7 cellular contexts compared by ENCODE assay signal in the genomic region with DNA sequence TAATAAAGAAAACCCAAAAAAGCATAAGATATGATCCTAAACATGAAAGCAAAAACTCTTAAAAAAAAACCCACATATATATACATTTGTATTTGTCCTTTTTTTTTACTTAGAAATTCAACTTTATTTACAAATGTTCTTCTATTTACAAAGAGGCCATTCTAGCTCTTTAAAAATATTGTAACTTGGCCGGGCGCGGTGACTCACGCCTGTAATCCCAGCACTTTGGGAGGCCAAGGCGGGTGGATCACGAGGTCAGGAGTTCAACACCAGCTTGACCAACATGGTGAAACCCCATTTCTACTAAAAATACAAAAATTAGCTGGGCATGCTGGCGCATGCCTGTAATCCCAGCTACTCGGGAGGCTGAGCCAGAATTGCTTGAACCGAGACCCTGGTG. TPM values are rescaled to one million over a fixed set of nuclear protein-coding genes. Genes with fewer than 3 reads are reported as not detected.
DNase-seq lines count a peak whose midpoint lies in the region; ATAC-seq, FAIRE-seq and TF ChIP-seq lines count a peak whose summit lies in the region.
"Not testable (repeated sequence)": the region's sequence is repeated elsewhere in the genome, so short reads cannot be mapped to it uniquely, and the experiment has no call there.

No MANE protein-coding gene starts in this region.

- peak overlapping the region; percentile 63 to 96 (median 73) for H3K4me3 Mint-ChIP-seq in CD4-positive, alpha-beta memory T cell
- peak overlapping the region in 1 of 3 donors; percentile 58 for H3K4me3 Mint-ChIP-seq in T-cell
- H3K4me3 Mint-ChIP-seq in activated CD4-positive, alpha-beta memory T cell treated with anti-CD3 and anti-CD28 coated beads for 36 hours; activated naive CD4-positive, alpha-beta T cell treated with anti-CD3 and anti-CD28 coated beads for 36 hours: not testable (repeated sequence)
- peak overlapping the region in 4 of 10 donors; percentile 2 to 59 (median 30) for H3K4me3 Mint-ChIP-seq in naive thymus-derived CD8-positive, alpha-beta T cell

- H3K4me3 ChIP-seq in CD4-positive, alpha-beta memory T cell (ENCODE audit: low read length in 2 of 2); Karpas-422 (ENCODE audit: low read length); K562: not testable (repeated sequence)

- H3K27ac Mint-ChIP-seq in CD4-positive, alpha-beta memory T cell, result peak overlapping the region in 6 of 7 donors; percentile 59 to 94 (median 85)
- peak overlapping the region; percentile 87 to 91 for H3K27ac Mint-ChIP-seq in T-cell
- peak overlapping the region; percentile 7 for H3K27ac Mint-ChIP-seq in activated CD4-positive, alpha-beta memory T cell treated with anti-CD3 and anti-CD28 coated beads for 36 hours
- peak overlapping the region; percentile 14 for H3K27ac Mint-ChIP-seq in activated naive CD4-positive, alpha-beta T cell treated with anti-CD3 and anti-CD28 coated beads for 36 hours
- H3K27ac Mint-ChIP-seq in naive thymus-derived CD8-positive, alpha-beta T cell, result peak overlapping the region; percentile 57 to 95 (median 80)

- ATAC-seq in T-cell (replicated peaks in 1 of 4); naive thymus-derived CD8-positive, alpha-beta T cell: not testable (repeated sequence)
- ATAC-seq in K562, result peak; percentile 21; the same call in 1 of the 3 replicates

- CTCF ChIA-PET in CD4-positive, alpha-beta memory T cell (lab: Charles Lee; ENCODE audit: partially characterized antibody), result interaction anchor here (3.5 kb wide), 1 partner anchor 14 kb away, joined by 26 read pairs; the partner anchor contains the start of genes ERP29 and TMEM116
- CTCF ChIA-PET in T-cell (lab: Charles Lee), result interaction anchor here in 1 of 2 donors (0.6 kb wide), 1 partner anchor 66 kb away, joined by 3 read pairs; no protein-coding TSS in a partner anchor
- CTCF ChIA-PET in activated CD4-positive, alpha-beta memory T cell treated with anti-CD3 and anti-CD28 coated beads for 36 hours (lab: Charles Lee), result interaction anchor here (0.7 kb wide), 1 partner anchor 14 kb away, joined by 3 read pairs; the partner anchor contains the start of genes ERP29 and TMEM116
- CTCF ChIA-PET in activated naive CD4-positive, alpha-beta T cell treated with anti-CD3 and anti-CD28 coated beads for 36 hours (lab: Charles Lee), result interaction anchor here (1.7 kb wide), 1 partner anchor 11 kb away, joined by 4 read pairs; no protein-coding TSS in a partner anchor
- CTCF ChIA-PET in K562 (lab: Yijun Ruan, JAX; ENCODE audit: low intra/inter-chr PET ratio), result not testable (repeated sequence)

- not testable (repeated sequence) for TF ChIP-seq CTCF in K562 (IDR thresholded peaks at IDR 0.05 in 2 of 3, conservative IDR thresholded peaks at IDR 0.05 in 1 of 3; ENCODE audit: insufficient read depth in 2 of 3, low read depth in 1 of 3, low read length in 3 of 3)

- peaks cover 91% of the 10 kb centered on the region for H3K4me1 ChIP-seq in CD4-positive, alpha-beta memory T cell (ENCODE audit: insufficient read depth, low read length)
- peaks cover 88% of the 10 kb centered on the region for H3K4me1 ChIP-seq in Karpas-422 (ENCODE audit: low read length)
- not testable (repeated sequence) for H3K4me1 ChIP-seq in K562 (replicated peaks in 1 of 2; ENCODE audit: control insufficient read depth in 2 of 2, insufficient read depth in 2 of 2, low read length in 2 of 2)

- DNase-seq in CD4-positive, alpha-beta memory T cell; Karpas-422; T-cell; activated CD4-positive, alpha-beta memory T cell treated with anti-CD3 and anti-CD28 coated beads for 36 hours; activated naive CD4-positive, alpha-beta T cell treated with anti-CD3 and anti-CD28 coated beads for 36 hours; K562 (ENCODE audit: extremely low read depth in 1 of 4, low spot score in 3 of 4); naive thymus-derived CD8-positive, alpha-beta T cell: not testable (repeated sequence)

- H3K36me3 Mint-ChIP-seq in CD4-positive, alpha-beta memory T cell, result peaks cover 11 to 18% of the 10 kb centered on the region in 2 donors
- not testable (repeated sequence) for H3K36me3 Mint-ChIP-seq in T-cell; activated CD4-positive, alpha-beta memory T cell treated with anti-CD3 and anti-CD28 coated beads for 36 hours; activated naive CD4-positive, alpha-beta T cell treated with anti-CD3 and anti-CD28 coated beads for 36 hours (ENCODE audit: low read depth); naive thymus-derived CD8-positive, alpha-beta T cell

- H4K20me1 ChIP-seq in Karpas-422 (ENCODE audit: insufficient read depth, low read depth, low read length); K562 (replicated peaks; ENCODE audit: control insufficient read depth, insufficient read depth, low read length): not testable (repeated sequence)

- not testable (repeated sequence) for H3K27me3 ChIP-seq in CD4-positive, alpha-beta memory T cell (ENCODE audit: insufficient read depth, low read length); Karpas-422 (ENCODE audit: low read length); K562 (ENCODE audit: control insufficient read depth in 2 of 2, insufficient read depth in 2 of 2, low read length in 2 of 2)

- H3K36me3 ChIP-seq in CD4-positive, alpha-beta memory T cell (ENCODE audit: insufficient read depth, low read length); Karpas-422 (ENCODE audit: insufficient read depth, low read length); K562 (ENCODE audit: control insufficient read depth, insufficient read depth, low read length): not testable (repeated sequence)

- POLR2A ChIA-PET in CD4-positive, alpha-beta memory T cell (lab: Charles Lee; ENCODE audit: partially characterized antibody), result interaction anchor here (9.3 kb wide), 1 partner anchor 14 kb away, joined by 344 read pairs; the partner anchor contains the start of genes ERP29 and TMEM116
- POLR2A ChIA-PET in T-cell (lab: Charles Lee) (interaction anchor here in 1 of 2 donors (0.6 kb wide), 1 partner anchor 13 kb away, joined by 3 read pairs; no protein-coding TSS in a partner anchor), K562 (lab: Yijun Ruan, JAX) (interaction anchor here (0.6 to 2.0 kb wide), 3 partner anchors 9 to 1610 kb away, joined by 3 to 10 read pairs (median 3); no protein-coding TSS in a partner anchor)
- POLR2A ChIA-PET in activated CD4-positive, alpha-beta memory T cell treated with anti-CD3 and anti-CD28 coated beads for 36 hours (lab: Charles Lee), result interaction anchor here (0.6 kb wide), 1 partner anchor 37 kb away, joined by 3 read pairs; no protein-coding TSS in a partner anchor
- POLR2A ChIA-PET in naive thymus-derived CD8-positive, alpha-beta T cell (lab: Charles Lee), result interaction anchor here (13.0 kb wide), 1 partner anchor 15 kb away, joined by 269 read pairs; the partner anchor contains the start of genes ERP29 and TMEM116

- in situ Hi-C loops in K562 (cut with MboI), result not testable (repeated sequence)

- TF ChIP-seq POLR2A in K562 (conservative IDR thresholded peaks at IDR 0.05), result not testable (repeated sequence)

- peak overlapping the region; percentile 36 for H3K27ac ChIP-seq in CD4-positive, alpha-beta memory T cell (ENCODE audit: low read depth, low read length)
- H3K27ac ChIP-seq in Karpas-422 (ENCODE audit: low read length), result peak overlapping the region; percentile 97
- not testable (repeated sequence) for H3K27ac ChIP-seq in K562 (ENCODE audit: extremely low read depth, low read depth, low read length)

- peaks cover 45 to 89% (median 65%) of the 10 kb centered on the region in 4 donors for H3K4me1 Mint-ChIP-seq in CD4-positive, alpha-beta memory T cell
- peaks cover 76 to 87% (median 82%) of the 10 kb centered on the region in 3 donors for H3K4me1 Mint-ChIP-seq in T-cell
- H3K4me1 Mint-ChIP-seq in activated CD4-positive, alpha-beta memory T cell treated with anti-CD3 and anti-CD28 coated beads for 36 hours (ENCODE audit: low read depth), result peaks cover 73% of the 10 kb centered on the region
- H3K4me1 Mint-ChIP-seq in activated naive CD4-positive, alpha-beta T cell treated with anti-CD3 and anti-CD28 coated beads for 36 hours (ENCODE audit: low read depth), result peaks cover 67% of the 10 kb centered on the region
- H3K4me1 Mint-ChIP-seq in naive thymus-derived CD8-positive, alpha-beta T cell, result peaks cover 26 to 86% (median 71%) of the 10 kb centered on the region in 4 donors

- not testable (repeated sequence) for FAIRE-seq in K562 (lab: Jason Lieb, UNC)

- H3K79me2 ChIP-seq in Karpas-422 (ENCODE audit: low read length) (peaks cover 28% of the 10 kb centered on the region), K562 (ENCODE audit: control insufficient read depth, insufficient read depth, low read length) (peaks cover 11% of the 10 kb centered on the region)

- H2AFZ ChIP-seq in Karpas-422 (ENCODE audit: low read length), result not testable (repeated sequence)
- peak overlapping the region; percentile 10; the same call in 1 of the 2 replicates for H2AFZ ChIP-seq in K562 (ENCODE audit: low read depth, low read length)

- H3K27me3 Mint-ChIP-seq in CD4-positive, alpha-beta memory T cell; T-cell; activated CD4-positive, alpha-beta memory T cell treated with anti-CD3 and anti-CD28 coated beads for 36 hours; activated naive CD4-positive, alpha-beta T cell treated with anti-CD3 and anti-CD28 coated beads for 36 hours (ENCODE audit: low read depth); naive thymus-derived CD8-positive, alpha-beta T cell: not testable (repeated sequence)

- H3K9me3 ChIP-seq in CD4-positive, alpha-beta memory T cell (ENCODE audit: control insufficient read depth in 1 of 2, low read length in 2 of 2); Karpas-422 (ENCODE audit: low read length); K562 (replicated peaks; ENCODE audit: control insufficient read depth, insufficient read depth, low read depth, low read length): not testable (repeated sequence)

- not testable (repeated sequence) for H3K9me1 ChIP-seq in K562 (ENCODE audit: control insufficient read depth, insufficient read depth, low read length)

- H3K9ac ChIP-seq in Karpas-422 (ENCODE audit: low read length) (peak overlapping the region; percentile 7; the same call in 1 of the 2 replicates), K562 (ENCODE audit: insufficient read depth in 1 of 2, low read depth in 2 of 2, low read length in 2 of 2) (peak overlapping the region in 1 of 2 experiments; percentile 14; a peak in 1 of 4 replicates)

- BruUV-seq in K562 (replicated peaks; lab: Mats Ljungman, UMichigan), result not testable (repeated sequence)

- intact Hi-C loops in CD4-positive, alpha-beta memory T cell (cut with micrococcal nuclease); activated CD4-positive, alpha-beta memory T cell treated with anti-CD3 and anti-CD28 coated beads for 36 hours (cut with micrococcal nuclease); activated naive CD4-positive, alpha-beta T cell treated with anti-CD3 and anti-CD28 coated beads for 36 hours (cut with micrococcal nuclease); K562 (cut with micrococcal nuclease): not testable (repeated sequence)

- H3K9me2 ChIP-seq in Karpas-422 (replicated peaks; ENCODE audit: insufficient read depth, low read length), result not testable (repeated sequence)

- 41% methylated on average over 9 of the region's 9 CpGs for WGBS in K562 (ENCODE audit: insufficient coverage, low coverage, missing lambda C conversion rate)

- H3K4me2 ChIP-seq in Karpas-422 (ENCODE audit: low read depth, low read length, poor library complexity, severe bottlenecking), result peak overlapping the region; percentile 14
- not testable (repeated sequence) for H3K4me2 ChIP-seq in K562 (ENCODE audit: insufficient read depth, low read length)

- not testable (repeated sequence) for H3K9me3 Mint-ChIP-seq in CD4-positive, alpha-beta memory T cell; T-cell; activated CD4-positive, alpha-beta memory T cell treated with anti-CD3 and anti-CD28 coated beads for 36 hours; activated naive CD4-positive, alpha-beta T cell treated with anti-CD3 and anti-CD28 coated beads for 36 hours; naive thymus-derived CD8-positive, alpha-beta T cell

- not testable (repeated sequence) for TF ChIP-seq EP300 in K562 (IDR thresholded peaks at IDR 0.05; ENCODE audit: low read length)

- TF ChIP-seq RAD21 in K562 (CRISPR knock-in tag; conservative IDR thresholded peaks at IDR 0.05 in 1 of 2, IDR thresholded peaks at IDR 0.05 in 1 of 2), result not testable (repeated sequence)

RNA-seq across cellular contexts. Expression of gene TMEM116, which starts 13.8 kb away (rescaled TPM):
- total RNA-seq in CD4-positive, alpha-beta memory T cell, result 10 to 100 TPM; 47.3 to 50.6 TPM
- polyA plus RNA-seq in CD4-positive, alpha-beta memory T cell, result 10 to 100 TPM; 32.3 to 37.1 TPM
- 19.6 and 56.6 TPM in 2 replicates for total RNA-seq in Karpas-422 (2014; rRNA removed; shearing (Covaris generic); ENCODE audit: low replicate concordance)
- 10 to 100 TPM; 16.0 to 27.2 (median 25.8) TPM for total RNA-seq in T-cell
- 10 to 100 TPM; 14.0 to 17.1 TPM for total RNA-seq in activated CD4-positive, alpha-beta memory T cell treated with anti-CD3 and anti-CD28 coated beads for 36 hours
- 10 to 100 TPM; 12.7 to 13.4 TPM for total RNA-seq in activated naive CD4-positive, alpha-beta T cell treated with anti-CD3 and anti-CD28 coated beads for 36 hours
- total RNA-seq in K562 (2011; cell fraction: chromatin; rRNA removed; ENCODE audit: low replicate concordance), result 107 and 160 TPM in 2 replicates
- total RNA-seq in K562 (2011; cell fraction: nucleolus; rRNA removed), result 75.5 and 75.9 TPM in 2 replicates
- total RNA-seq in K562 (2011; cell fraction: nucleoplasm; rRNA removed), result 121 and 154 TPM in 2 replicates
- total RNA-seq in K562 (2014; rRNA removed), result 5.2 and 10.0 TPM in 2 replicates
- 14.2 and 15.6 TPM in 2 replicates for total RNA-seq in K562 (2014; rRNA removed; fragmentation: Illumina TruSeq; extraction: Trizol)
- 9.0 and 10.7 TPM in 2 replicates for total RNA-seq in K562 (2015; rRNA removed; fragmentation: Illumina TruSeq; extraction: Trizol)
- 10.8 and 11.1 TPM in 2 replicates for total RNA-seq in K562 (2021)
- 78.6 and 98.3 TPM in 2 replicates for polyA plus RNA-seq in K562 (2011; rRNA removed)
- polyA plus RNA-seq in K562 (2011; cell fraction: cytosol; rRNA removed), result 41.1 and 95.9 TPM in 2 replicates
- 61.9 and 123 TPM in 2 replicates for polyA plus RNA-seq in K562 (2011; cell fraction: nucleus; rRNA removed)
- 12.9 and 20.1 TPM in 2 replicates for polyA plus RNA-seq in K562 (2012)
- polyA plus RNA-seq in K562 (2014; fragmentation: Illumina TruSeq; extraction: Trizol), result 13.9 and 14.4 TPM in 2 replicates
- 10 to 100 TPM; 19.2 to 22.9 TPM for polyA plus RNA-seq in K562 (2014; fragmentation: Nextera tagmentation; extraction: Ambion mirVana)
- 12.7 and 16.3 TPM in 2 replicates for polyA plus RNA-seq in K562 (2014; rRNA removed)
- 44.7 and 67.7 TPM in 2 replicates for polyA minus RNA-seq in K562 (2011; rRNA and poly(A)+ RNA removed)
- 15.4 and 22.0 TPM in 2 replicates for polyA minus RNA-seq in K562 (2011; cell fraction: cytosol; rRNA and poly(A)+ RNA removed)
- polyA minus RNA-seq in K562 (2011; cell fraction: nucleus; rRNA and poly(A)+ RNA removed), result 23.4 and 62.4 TPM in 2 replicates
- 10 to 100 TPM; 28.7 to 30.9 TPM for total RNA-seq in naive thymus-derived CD8-positive, alpha-beta T cell
- polyA plus RNA-seq in naive thymus-derived CD8-positive, alpha-beta T cell, result 10 to 100 TPM; 12.0 to 15.6 (median 14.0) TPM

RNA-seq across cellular contexts. Expression of gene ERP29, which starts 14.1 kb away (rescaled TPM):
- total RNA-seq in CD4-positive, alpha-beta memory T cell, result 100 to 1,000 TPM; 183 to 184 TPM
- 100 to 1,000 TPM; 217 to 250 TPM for polyA plus RNA-seq in CD4-positive, alpha-beta memory T cell
- 63.2 and 134 TPM in 2 replicates for total RNA-seq in Karpas-422 (2014; rRNA removed; shearing (Covaris generic); ENCODE audit: low replicate concordance)
- total RNA-seq in T-cell (100 to 1,000 TPM; 114 to 175 (median 158) TPM), K562 (2014; rRNA removed) (58.6 and 60.7 TPM in 2 replicates), K562 (2014; rRNA removed; fragmentation: Illumina TruSeq; extraction: Trizol) (112 and 113 TPM in 2 replicates), K562 (2015; rRNA removed; fragmentation: Illumina TruSeq; extraction: Trizol) (133 TPM in 2 replicates), K562 (2021) (82.3 and 97.5 TPM in 2 replicates)
- 100 to 1,000 TPM; 102 to 104 TPM for total RNA-seq in activated CD4-positive, alpha-beta memory T cell treated with anti-CD3 and anti-CD28 coated beads for 36 hours
- 100 to 1,000 TPM; 101 to 107 TPM for total RNA-seq in activated naive CD4-positive, alpha-beta T cell treated with anti-CD3 and anti-CD28 coated beads for 36 hours
- total RNA-seq in K562 (2011; cell fraction: chromatin; rRNA removed; ENCODE audit: low replicate concordance), result 69.6 and 72.2 TPM in 2 replicates
- 118 and 126 TPM in 2 replicates for total RNA-seq in K562 (2011; cell fraction: nucleolus; rRNA removed)
- total RNA-seq in K562 (2011; cell fraction: nucleoplasm; rRNA removed), result 117 and 135 TPM in 2 replicates
- polyA plus RNA-seq in K562 (2011; rRNA removed) (111 and 129 TPM in 2 replicates), K562 (2014; fragmentation: Illumina TruSeq; extraction: Trizol) (106 and 110 TPM in 2 replicates), K562 (2014; fragmentation: Nextera tagmentation; extraction: Ambion mirVana) (100 to 1,000 TPM in 1 of 2 experiments, 10 to 100 TPM in 1; 42.4 to 146 TPM), K562 (2014; rRNA removed) (136 and 137 TPM in 2 replicates)
- polyA plus RNA-seq in K562 (2011; cell fraction: cytosol; rRNA removed), result 56.1 and 102 TPM in 2 replicates
- 32.9 and 55.8 TPM in 2 replicates for polyA plus RNA-seq in K562 (2011; cell fraction: nucleus; rRNA removed)
- 139 and 228 TPM in 2 replicates for polyA plus RNA-seq in K562 (2012)
- polyA minus RNA-seq in K562 (2011; rRNA and poly(A)+ RNA removed), result 46.1 and 59.2 TPM in 2 replicates
- polyA minus RNA-seq in K562 (2011; cell fraction: cytosol; rRNA and poly(A)+ RNA removed), result 25.2 and 32.2 TPM in 2 replicates
- polyA minus RNA-seq in K562 (2011; cell fraction: nucleus; rRNA and poly(A)+ RNA removed), result 10.2 and 19.7 TPM in 2 replicates
- 100 to 1,000 TPM; 161 to 162 TPM for total RNA-seq in naive thymus-derived CD8-positive, alpha-beta T cell
- 100 to 1,000 TPM; 181 to 199 (median 190) TPM for polyA plus RNA-seq in naive thymus-derived CD8-positive, alpha-beta T cell

Comparison
In these comparisons a context has a peak if more than half of its experiments do, and no peak if none do; other contexts are left out.
1. H3K27ac Mint-ChIP-seq: peak in every context shown above with its lines; median percentile 89 in T-cell; 85 in CD4-positive, alpha-beta memory T cell; 80 in naive thymus-derived CD8-positive, alpha-beta T cell; 14 in activated naive CD4-positive, alpha-beta T cell treated with anti-CD3 and anti-CD28 coated beads for 36 hours; 7 in activated CD4-positive, alpha-beta memory T cell treated with anti-CD3 and anti-CD28 coated beads for 36 hours.